In genomic region chr19:41228486-41228885, GRCh38 we compare ENCODE assay signal across 1 cellular context.
TF ChIP-seq lines count a peak whose summit lies in the region.

No MANE protein-coding gene starts in this region.

TF ChIP-seq in WTC11, 78 proteins besides CTCF, POLR2A, EP300 and RAD21:
- TF ChIP-seq NR1H2 (CRISPR knock-in tag; IDR thresholded peaks at IDR 0.05) (no peak), NR2C2 (CRISPR knock-in tag; IDR thresholded peaks at IDR 0.05) (no peak), SP1 (CRISPR knock-in tag; conservative IDR thresholded peaks at IDR 0.05) (no peak), TP53 (CRISPR knock-in tag; IDR thresholded peaks at IDR 0.05) (no peak), KAT7 (CRISPR knock-in tag; IDR thresholded peaks at IDR 0.05; ENCODE audit: borderline replicate concordance) (no peak), RELA (CRISPR knock-in tag; IDR thresholded peaks at IDR 0.05; ENCODE audit: borderline replicate concordance) (no peak), ZNF121 (CRISPR knock-in tag; IDR thresholded peaks at IDR 0.05) (no peak; the same call in 1 of the 2 replicates), MYBL2 (CRISPR knock-in tag; IDR thresholded peaks at IDR 0.05) (no peak), ZNF232 (CRISPR knock-in tag; IDR thresholded peaks at IDR 0.05) (no peak), ZNF219 (CRISPR knock-in tag; IDR thresholded peaks at IDR 0.05; ENCODE audit: borderline replicate concordance) (no peak)
- TF ChIP-seq, protein P1, sequence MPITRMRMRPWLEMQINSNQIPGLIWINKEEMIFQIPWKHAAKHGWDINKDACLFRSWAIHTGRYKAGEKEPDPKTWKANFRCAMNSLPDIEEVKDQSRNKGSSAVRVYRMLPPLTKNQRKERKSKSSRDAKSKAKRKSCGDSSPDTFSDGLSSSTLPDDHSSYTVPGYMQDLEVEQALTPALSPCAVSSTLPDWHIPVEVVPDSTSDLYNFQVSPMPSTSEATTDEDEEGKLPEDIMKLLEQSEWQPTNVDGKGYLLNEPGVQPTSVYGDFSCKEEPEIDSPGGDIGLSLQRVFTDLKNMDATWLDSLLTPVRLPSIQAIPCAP (CRISPR knock-in tag; IDR thresholded peaks at IDR 0.05), result no peak
- TF ChIP-seq, protein P2, sequence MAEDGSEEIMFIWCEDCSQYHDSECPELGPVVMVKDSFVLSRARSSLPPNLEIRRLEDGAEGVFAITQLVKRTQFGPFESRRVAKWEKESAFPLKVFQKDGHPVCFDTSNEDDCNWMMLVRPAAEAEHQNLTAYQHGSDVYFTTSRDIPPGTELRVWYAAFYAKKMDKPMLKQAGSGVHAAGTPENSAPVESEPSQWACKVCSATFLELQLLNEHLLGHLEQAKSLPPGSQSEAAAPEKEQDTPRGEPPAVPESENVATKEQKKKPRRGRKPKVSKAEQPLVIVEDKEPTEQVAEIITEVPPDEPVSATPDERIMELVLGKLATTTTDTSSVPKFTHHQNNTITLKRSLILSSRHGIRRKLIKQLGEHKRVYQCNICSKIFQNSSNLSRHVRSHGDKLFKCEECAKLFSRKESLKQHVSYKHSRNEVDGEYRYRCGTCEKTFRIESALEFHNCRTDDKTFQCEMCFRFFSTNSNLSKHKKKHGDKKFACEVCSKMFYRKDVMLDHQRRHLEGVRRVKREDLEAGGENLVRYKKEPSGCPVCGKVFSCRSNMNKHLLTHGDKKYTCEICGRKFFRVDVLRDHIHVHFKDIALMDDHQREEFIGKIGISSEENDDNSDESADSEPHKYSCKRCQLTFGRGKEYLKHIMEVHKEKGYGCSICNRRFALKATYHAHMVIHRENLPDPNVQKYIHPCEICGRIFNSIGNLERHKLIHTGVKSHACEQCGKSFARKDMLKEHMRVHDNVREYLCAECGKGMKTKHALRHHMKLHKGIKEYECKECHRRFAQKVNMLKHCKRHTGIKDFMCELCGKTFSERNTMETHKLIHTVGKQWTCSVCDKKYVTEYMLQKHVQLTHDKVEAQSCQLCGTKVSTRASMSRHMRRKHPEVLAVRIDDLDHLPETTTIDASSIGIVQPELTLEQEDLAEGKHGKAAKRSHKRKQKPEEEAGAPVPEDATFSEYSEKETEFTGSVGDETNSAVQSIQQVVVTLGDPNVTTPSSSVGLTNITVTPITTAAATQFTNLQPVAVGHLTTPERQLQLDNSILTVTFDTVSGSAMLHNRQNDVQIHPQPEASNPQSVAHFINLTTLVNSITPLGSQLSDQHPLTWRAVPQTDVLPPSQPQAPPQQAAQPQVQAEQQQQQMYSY (CRISPR knock-in tag; IDR thresholded peaks at IDR 0.05), result no peak
- TF ChIP-seq, protein P3, sequence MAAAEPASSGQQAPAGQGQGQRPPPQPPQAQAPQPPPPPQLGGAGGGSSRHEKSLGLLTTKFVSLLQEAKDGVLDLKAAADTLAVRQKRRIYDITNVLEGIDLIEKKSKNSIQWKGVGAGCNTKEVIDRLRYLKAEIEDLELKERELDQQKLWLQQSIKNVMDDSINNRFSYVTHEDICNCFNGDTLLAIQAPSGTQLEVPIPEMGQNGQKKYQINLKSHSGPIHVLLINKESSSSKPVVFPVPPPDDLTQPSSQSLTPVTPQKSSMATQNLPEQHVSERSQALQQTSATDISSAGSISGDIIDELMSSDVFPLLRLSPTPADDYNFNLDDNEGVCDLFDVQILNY (CRISPR knock-in tag; IDR thresholded peaks at IDR 0.05), result no peak
- TF ChIP-seq, protein P4, sequence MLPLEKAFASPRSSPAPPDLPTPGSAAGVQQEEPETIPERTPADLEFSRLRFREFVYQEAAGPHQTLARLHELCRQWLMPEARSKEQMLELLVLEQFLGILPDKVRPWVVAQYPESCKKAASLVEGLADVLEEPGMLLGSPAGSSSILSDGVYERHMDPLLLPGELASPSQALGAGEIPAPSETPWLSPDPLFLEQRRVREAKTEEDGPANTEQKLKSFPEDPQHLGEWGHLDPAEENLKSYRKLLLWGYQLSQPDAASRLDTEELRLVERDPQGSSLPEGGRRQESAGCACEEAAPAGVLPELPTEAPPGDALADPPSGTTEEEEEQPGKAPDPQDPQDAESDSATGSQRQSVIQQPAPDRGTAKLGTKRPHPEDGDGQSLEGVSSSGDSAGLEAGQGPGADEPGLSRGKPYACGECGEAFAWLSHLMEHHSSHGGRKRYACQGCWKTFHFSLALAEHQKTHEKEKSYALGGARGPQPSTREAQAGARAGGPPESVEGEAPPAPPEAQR (CRISPR knock-in tag; IDR thresholded peaks at IDR 0.05), result no peak
- TF ChIP-seq, protein P5, sequence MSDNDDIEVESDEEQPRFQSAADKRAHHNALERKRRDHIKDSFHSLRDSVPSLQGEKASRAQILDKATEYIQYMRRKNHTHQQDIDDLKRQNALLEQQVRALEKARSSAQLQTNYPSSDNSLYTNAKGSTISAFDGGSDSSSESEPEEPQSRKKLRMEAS (CRISPR knock-in tag; IDR thresholded peaks at IDR 0.05), result no peak
TF ChIP-seq in WTC11: peak in this region for 0.
